Comparison of ENCODE assay signal across 17 cellular contexts in genomic region chr1:162930532-162931438, GRCh38.
DNase-seq lines count a peak whose midpoint lies in the region; ATAC-seq and TF ChIP-seq lines count a peak whose summit lies in the region.
"Had no signal": no experiment of that assay in that cellular context is flagged by ENCODE, and none has a peak within 500 bp of the region (broad histone marks: within the 10 kb centered on the region; RNA-seq: fewer than 3 reads in every experiment).

No MANE protein-coding gene starts in this region.

- ATAC-seq in left cardiac atrium: no peak
- ATAC-seq: GM23338 had no signal

- no peaks in the 10 kb centered on the region for H3K27me3 ChIP-seq in CD4-positive, alpha-beta memory T cell (ENCODE audit: insufficient read depth, low read length)

- H3K9me3 Mint-ChIP-seq in progenitor cell of endocrine pancreas (ENCODE audit: low read depth): no peaks in the 10 kb centered on the region
- H3K9me3 Mint-ChIP-seq in CD4-positive, alpha-beta memory T cell: no peaks in the 10 kb centered on the region
- H3K9me3 Mint-ChIP-seq: CD14-positive monocyte, GM23338, HFFc6 had no signal

- no peaks in the 10 kb centered on the region for H3K36me3 ChIP-seq in CD4-positive, alpha-beta memory T cell (ENCODE audit: insufficient read depth, low read length)

- POLR2A ChIA-PET in CD4-positive, alpha-beta memory T cell (lab: Charles Lee; ENCODE audit: partially characterized antibody): no interaction called here

- H3K4me3 Mint-ChIP-seq in progenitor cell of endocrine pancreas (ENCODE audit: low read depth): no peak overlapping the region
- no peak overlapping the region for H3K4me3 Mint-ChIP-seq in CD4-positive, alpha-beta memory T cell
- H3K4me3 Mint-ChIP-seq: CD14-positive monocyte, GM23338, HFFc6 had no signal

- no peaks in the 10 kb centered on the region for H3K27me3 Mint-ChIP-seq in progenitor cell of endocrine pancreas
- H3K27me3 Mint-ChIP-seq in CD4-positive, alpha-beta memory T cell: peaks cover 5 to 10% of the 10 kb centered on the region in 2 donors

- H3K4me3 ChIP-seq in coronary artery: no peak overlapping the region
- H3K4me3 ChIP-seq in CD4-positive, alpha-beta memory T cell (ENCODE audit: low read length in 2 of 2): no peak overlapping the region
- H3K4me3 ChIP-seq: GM23338, PC-9 had no signal

- H3K27ac Mint-ChIP-seq in progenitor cell of endocrine pancreas: peak overlapping the region; percentile 32
- H3K27ac Mint-ChIP-seq in CD4-positive, alpha-beta memory T cell: no peak overlapping the region
- H3K27ac Mint-ChIP-seq: CD14-positive monocyte, GM23338, HFFc6 had no signal

- TF ChIP-seq CTCF in 22Rv1 (IDR thresholded peaks at IDR 0.05) (no peak), coronary artery (IDR thresholded peaks at IDR 0.05) (no peak), progenitor cell of endocrine pancreas (IDR thresholded peaks at IDR 0.05; ENCODE audit: unreplicated experiment) (no peak), GM13976 (IDR thresholded peaks at IDR 0.05; ENCODE audit: borderline replicate concordance, control extremely low read depth, extremely low read depth, insufficient read depth, missing control alignments) (no peak)

- in situ Hi-C loops in GM13976 (cut with MboI; ENCODE audit: low sequenced_read_pairs, unreplicated experiment): no loop called here

- peak overlapping the region; percentile 62 for H3K27ac ChIP-seq in 22Rv1
- peak overlapping the region; percentile 12 to 39 for H3K27ac ChIP-seq in coronary artery
- no peak overlapping the region for H3K27ac ChIP-seq in CD4-positive, alpha-beta memory T cell (ENCODE audit: low read depth, low read length)
- H3K27ac ChIP-seq: PC-9 had no signal

- intact Hi-C loops in left cardiac atrium (cut with DNase I): no loop called here
- intact Hi-C loops in CD4-positive, alpha-beta memory T cell (cut with micrococcal nuclease): no loop called here

- no peaks in the 10 kb centered on the region for H3K9me3 ChIP-seq in CD4-positive, alpha-beta memory T cell (ENCODE audit: control insufficient read depth in 1 of 2, low read length in 2 of 2)

- CTCF ChIA-PET in CD4-positive, alpha-beta memory T cell (lab: Charles Lee; ENCODE audit: partially characterized antibody): no interaction called here

- no peaks in the 10 kb centered on the region for H3K4me1 ChIP-seq in CD4-positive, alpha-beta memory T cell (ENCODE audit: insufficient read depth, low read length)

- no peaks in the 10 kb centered on the region for H3K36me3 Mint-ChIP-seq in progenitor cell of endocrine pancreas (ENCODE audit: insufficient read depth)
- no peaks in the 10 kb centered on the region for H3K36me3 Mint-ChIP-seq in CD4-positive, alpha-beta memory T cell
- H3K36me3 Mint-ChIP-seq: CD14-positive monocyte had no signal

- DNase-seq in NCI-H82 treated with DMSO at 0.1 percent for 48 hours (lab: John Stamatoyannopoulos, UW; ENCODE audit: unreplicated experiment): peak; percentile 52
- DNase-seq in coronary artery (ENCODE audit: low spot score): no peak
- DNase-seq in progenitor cell of endocrine pancreas (ENCODE audit: low spot score, unreplicated experiment): no peak
- no peak for DNase-seq in NCI-H2196 (lab: John Stamatoyannopoulos, UW; ENCODE audit: unreplicated experiment)
- no peak for DNase-seq in GM13976 (ENCODE audit: low spot score)
- no peak for DNase-seq in left cardiac atrium
- no peak for DNase-seq in CD4-positive, alpha-beta memory T cell
- DNase-seq: DMS79 treated with DMSO at 0.1 percent for 48 hours, HFFc6, Karpas-422, NCI-H1417, NCI-H2081, NCI-H526, PC-9 had no signal

- H3K4me1 Mint-ChIP-seq in progenitor cell of endocrine pancreas (ENCODE audit: low read depth): peaks cover 37% of the 10 kb centered on the region
- no peaks in the 10 kb centered on the region for H3K4me1 Mint-ChIP-seq in CD4-positive, alpha-beta memory T cell
- H3K4me1 Mint-ChIP-seq: GM23338 had no signal
